Comparison of ENCODE assay signal across 8 cellular contexts in genomic region chr1:23567629-23567995, GRCh38. TPM values are rescaled to one million over a fixed set of nuclear protein-coding genes. Genes with fewer than 3 reads are reported as not detected.
DNase-seq lines count a peak whose midpoint lies in the region; ATAC-seq and TF ChIP-seq lines count a peak whose summit lies in the region.

No MANE protein-coding gene starts in this region.

- H3F3A ChIP-seq in neural progenitor cell (ENCODE audit: low read depth): peaks cover 78% of the 10 kb centered on the region

- H4K20me1 ChIP-seq in neural progenitor cell (ENCODE audit: low read depth): no peaks in the 10 kb centered on the region

- no peaks in the 10 kb centered on the region for H3K79me2 ChIP-seq in neural progenitor cell (ENCODE audit: low read depth)

- H3K4me2 ChIP-seq in neural progenitor cell: peak overlapping the region; percentile 71

- POLR2A ChIA-PET in AG04450 (lab: Yijun Ruan, JAX): interaction anchor here (1.0 kb wide), 1 partner anchor 124 kb away, joined by 4 read pairs; the partner anchor contains the start of gene RPL11

- H3K9ac ChIP-seq in neural progenitor cell: no peak overlapping the region

- H2AFZ ChIP-seq in neural progenitor cell (replicated peaks): no peak overlapping the region

- peaks cover 60% of the 10 kb centered on the region for H3K4me1 ChIP-seq in neural progenitor cell
- H3K4me1 ChIP-seq in foreskin keratinocyte: no peaks in the 10 kb centered on the region

- H3K4me1 Mint-ChIP-seq in IgD-negative memory B cell (peaks cover 20 to 31% (median 24%) of the 10 kb centered on the region in 3 donors), neural progenitor cell (peaks cover 73% of the 10 kb centered on the region)

- H3K27me3 ChIP-seq in AG04450 (ENCODE audit: control insufficient read depth, insufficient read depth, low read length): no peaks in the 10 kb centered on the region
- H3K27me3 ChIP-seq in neural progenitor cell: no peaks in the 10 kb centered on the region
- peaks cover 26% of the 10 kb centered on the region for H3K27me3 ChIP-seq in foreskin keratinocyte

- H3K27me3 Mint-ChIP-seq in IgD-negative memory B cell: peaks cover 4% of the 10 kb centered on the region
- peaks cover 18% of the 10 kb centered on the region for H3K27me3 Mint-ChIP-seq in neural progenitor cell (ENCODE audit: insufficient read depth, low read depth)

- H3K9me3 ChIP-seq in AG04450 (ENCODE audit: control insufficient read depth, insufficient read depth, low read length) (no peaks in the 10 kb centered on the region), neural progenitor cell (ENCODE audit: low read depth) (no peaks in the 10 kb centered on the region)

- TF ChIP-seq CTCF in AG04450 (IDR thresholded peaks at IDR 0.05; ENCODE audit: low read depth, low read length) (no peak), epithelial cell of proximal tubule (conservative IDR thresholded peaks at IDR 0.05; ENCODE audit: low read depth, low read length) (no peak), neural progenitor cell (IDR thresholded peaks at IDR 0.05) (no peak), foreskin keratinocyte (conservative IDR thresholded peaks at IDR 0.05) (no peak)

- CTCF ChIA-PET in AG04450 (lab: Charles Lee): interaction anchor here (1.3 kb wide), 1 partner anchor 67 kb away, joined by 4 read pairs; no protein-coding TSS in a partner anchor

- no peaks in the 10 kb centered on the region for H3K9me3 Mint-ChIP-seq in IgD-negative memory B cell
- H3K9me3 Mint-ChIP-seq in neural progenitor cell: no peaks in the 10 kb centered on the region

- H3K4me3 ChIP-seq in AG04450 (ENCODE audit: low read depth, low read length): peak overlapping the region; percentile 58
- H3K4me3 ChIP-seq in epithelial cell of proximal tubule (ENCODE audit: low read depth, low read length): peak overlapping the region; percentile 57
- peak overlapping the region; percentile 40 for H3K4me3 ChIP-seq in neural progenitor cell

- H3K4me3 Mint-ChIP-seq in IgD-negative memory B cell (peak overlapping the region; percentile 72 to 93 (median 88)), neural progenitor cell (peak overlapping the region; percentile 82)

- no peak for DNase-seq in AG04450 (ENCODE audit: low read depth, low spot score)
- DNase-seq in epithelial cell of proximal tubule (ENCODE audit: low read depth): no peak
- no peak for DNase-seq in neural progenitor cell (ENCODE audit: low spot score)
- no peak for DNase-seq in foreskin keratinocyte
- DNase-seq in activated gamma-delta T cell treated with Interleukin-2 at 50 U/mL for 16 hours: no peak

- no peak for ATAC-seq in foreskin keratinocyte
- ATAC-seq in HG02973 (IDR thresholded peaks at IDR 0.05; ENCODE audit: unreplicated experiment): no peak
- ATAC-seq in GM19324 (IDR thresholded peaks at IDR 0.05; ENCODE audit: low FRiP score, unreplicated experiment): no peak

- H3K27ac Mint-ChIP-seq in IgD-negative memory B cell (peak overlapping the region; percentile 53 to 95 (median 88)), neural progenitor cell (peak overlapping the region; percentile 99)

- no peaks in the 10 kb centered on the region for H3K36me3 ChIP-seq in neural progenitor cell

- H3K27ac ChIP-seq in AG04450 (ENCODE audit: low read depth, low read length): no peak overlapping the region
- peak overlapping the region; percentile 99 for H3K27ac ChIP-seq in neural progenitor cell
- H3K27ac ChIP-seq in foreskin keratinocyte: no peak overlapping the region

- H3K36me3 Mint-ChIP-seq in IgD-negative memory B cell: no peaks in the 10 kb centered on the region
- H3K36me3 Mint-ChIP-seq in neural progenitor cell: no peaks in the 10 kb centered on the region

RNA-seq across cellular contexts. Expression of gene ID3, which starts 8.3 kb away (rescaled TPM):
- 15.3 and 25.0 TPM in 2 replicates for polyA plus RNA-seq in AG04450 (2011; rRNA removed)
- 27.0 and 45.8 TPM in 2 replicates for polyA minus RNA-seq in AG04450 (2011; rRNA and poly(A)+ RNA removed)
- polyA plus RNA-seq in IgD-negative memory B cell: 74.0 TPM
- total RNA-seq in epithelial cell of proximal tubule: 76.0 and 154 TPM in 2 replicates
- total RNA-seq in neural progenitor cell (ENCODE audit: low replicate concordance): 99.9 and 235 TPM in 2 replicates
- total RNA-seq in foreskin keratinocyte: 7.8 and 13.0 TPM in 2 replicates
- 10.2 and 17.0 TPM in 2 replicates for polyA plus RNA-seq in foreskin keratinocyte

RNA-seq across cellular contexts. Expression of gene E2F2, which starts 36.6 kb away (rescaled TPM):
- 0.05 and 0.06 TPM in 2 replicates for polyA plus RNA-seq in AG04450 (2011; rRNA removed)
- 0.26 and 0.46 TPM in 2 replicates for polyA minus RNA-seq in AG04450 (2011; rRNA and poly(A)+ RNA removed)
- polyA plus RNA-seq in IgD-negative memory B cell: 2.2 TPM
- total RNA-seq in epithelial cell of proximal tubule: 4.0 and 6.5 TPM in 2 replicates
- total RNA-seq in neural progenitor cell (ENCODE audit: low replicate concordance): 3.4 and 7.0 TPM in 2 replicates
- total RNA-seq in foreskin keratinocyte: 0.95 and 1.2 TPM in 2 replicates
- polyA plus RNA-seq in foreskin keratinocyte: 0.37 and 0.45 TPM in 2 replicates
